In genomic region chr4:77996076-77996475, GRCh38 we compare ENCODE assay signal across 34 cellular contexts.
"Had no signal": no experiment of that assay in that cellular context is flagged by ENCODE, and none has a peak within 500 bp of the region (broad histone marks: within the 10 kb centered on the region; RNA-seq: fewer than 3 reads in every experiment).

No MANE protein-coding gene starts in this region.

- H3K36me3 ChIP-seq: MG63 had no signal

- DNase-seq: Karpas-422, Kasumi-1, MG63, MV-4-11, NCI-H1048, NCI-H1092, NCI-H1092 treated with DMSO at 0.1 percent for 48 hours, NCI-H1105, NCI-H1105 treated with DMSO at 0.1 percent for 48 hours, NCI-H1417, NCI-H1417 treated with DMSO at 0.1 percent for 48 hours, NCI-H1436, NCI-H1436 treated with DMSO at 0.1 percent for 48 hours, NCI-H146, NCI-H1694, NCI-H1694 treated with DMSO at 0.1 percent for 48 hours, NCI-H187, NCI-H187 treated with DMSO at 0.1 percent for 48 hours, NCI-H1930, NCI-H2029, NCI-H2029 treated with DMSO at 0.1 percent for 48 hours, NCI-H2081, NCI-H2081 treated with DMSO at 0.1 percent for 48 hours, NCI-H2107, NCI-H2171, NCI-H2171 treated with DMSO at 0.1 percent for 48 hours, NCI-H2227 treated with DMSO at 0.1 percent for 48 hours, NCI-H226, NCI-H345, NCI-H446, NCI-H446 treated with DMSO at 0.1 percent for 48 hours, NCI-H510A, NCI-H510A treated with DMSO at 0.1 percent for 48 hours had no signal

- H3K9ac ChIP-seq: KMS-11 had no signal

- H3K4me3 ChIP-seq: MG63 had no signal

- H3K4me2 ChIP-seq: KMS-11 had no signal

- H3K27ac ChIP-seq: KMS-11 had no signal

- H3K9me3 ChIP-seq: MG63 had no signal

- H3K27me3 ChIP-seq: MG63 had no signal
